In the genomic region with DNA sequence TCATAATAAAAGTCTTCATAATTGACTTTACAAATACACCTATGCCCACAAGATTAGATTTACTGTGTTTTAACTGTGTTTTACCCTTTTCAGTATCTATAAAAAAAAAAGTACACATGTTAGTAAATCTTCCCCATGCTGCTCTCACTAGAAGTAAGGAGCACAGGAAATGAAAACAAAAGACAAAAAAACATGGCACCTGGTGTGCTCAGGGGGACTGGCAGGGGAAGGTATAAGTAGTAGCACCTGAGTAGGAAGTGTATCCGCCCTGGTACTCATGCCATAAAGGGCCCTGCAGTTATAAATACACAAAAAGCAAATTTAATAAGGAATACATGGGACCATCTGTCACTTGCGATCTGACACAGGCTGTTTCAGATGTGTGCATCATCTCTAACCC, we compare ENCODE assay signal across 26 cellular contexts. TPM values are rescaled to one million over a fixed set of nuclear protein-coding genes. Genes with fewer than 3 reads are reported as not detected.
"Had no signal": no experiment of that assay in that cellular context is flagged by ENCODE, and none has a peak within 500 bp of the region (broad histone marks: within the 10 kb centered on the region; RNA-seq: fewer than 3 reads in every experiment).

No MANE protein-coding gene starts in this region.

- H3K4me1 ChIP-seq: esophagus squamous epithelium, heart right ventricle, lower lobe of right lung, parathyroid adenoma, psoas muscle, sigmoid colon, uterus had no signal

- DNase-seq: activated CD4-positive, alpha-beta T cell treated with anti-CD3 and anti-CD28 coated beads, Interleukin-2, amount 50 U/mL, for 1 hour; activated CD8-positive, alpha-beta T cell treated with anti-CD3 and anti-CD28 coated beads for 36 hours; activated naive CD4-positive, alpha-beta T cell treated with Interleukin-2 at 50 U/mL for 16 hours; activated T-cell treated with anti-CD3 and anti-CD28 coated beads for 4 hours; activated T-cell treated with anti-CD3 and anti-CD28 coated beads, Interleukin-2, amount 50 U/mL, for 72 hours; anterior cingulate cortex; dermis blood vessel endothelial cell; effector CD4-positive, alpha-beta T cell; esophagus squamous epithelium; foreskin melanocyte; heart right ventricle; kidney glomerular epithelial cell; lower lobe of right lung; mesenchymal stem cell; naive thymus-derived CD8-positive, alpha-beta T cell; occipital lobe; psoas muscle; sigmoid colon; small intestine; stimulated activated CD4-positive, alpha-beta T cell treated with anti-CD3 and anti-CD28 coated beads, Interleukin-4, amount 100 ng/mL, for 24 hours; T1000; uterus had no signal

- FAIRE-seq: bronchial epithelial cell had no signal

- H3K9ac ChIP-seq: parathyroid adenoma had no signal

- H3K79me2 ChIP-seq: parathyroid adenoma had no signal

- H3K27ac ChIP-seq: epithelial cell of prostate, esophagus squamous epithelium, heart right ventricle, lower lobe of right lung, parathyroid adenoma, psoas muscle, sigmoid colon, thoracic aorta, uterus had no signal

- H3K36me3 ChIP-seq: esophagus squamous epithelium, heart right ventricle, lower lobe of right lung, sigmoid colon, thoracic aorta, uterus had no signal

- H3K27me3 ChIP-seq: sigmoid colon, uterus had no signal

- H3K4me3 ChIP-seq: esophagus squamous epithelium, heart right ventricle, lower lobe of right lung, psoas muscle, sigmoid colon, thoracic aorta, uterus had no signal

- H2AFZ ChIP-seq: parathyroid adenoma had no signal

- H3K9me3 ChIP-seq: esophagus squamous epithelium, heart right ventricle, lower lobe of right lung, psoas muscle, sigmoid colon, thoracic aorta, uterus had no signal

RNA-seq across cellular contexts. Expression of a gene that starts 8.9 kb away (rescaled TPM):
- total RNA-seq: naive thymus-derived CD8-positive, alpha-beta T cell had no signal
- polyA plus RNA-seq: naive thymus-derived CD8-positive, alpha-beta T cell had no signal
